In genomic region chr2:180240774-180241173, GRCh38 we compare ENCODE assay signal across 10 cellular contexts.
DNase-seq lines count a peak whose midpoint lies in the region; ATAC-seq and TF ChIP-seq lines count a peak whose summit lies in the region.
"Had no signal": no experiment of that assay in that cellular context is flagged by ENCODE, and none has a peak within 500 bp of the region (broad histone marks: within the 10 kb centered on the region; RNA-seq: fewer than 3 reads in every experiment).

No MANE protein-coding gene starts in this region.

- DNase-seq in AG04450 (ENCODE audit: low read depth, low spot score) (no peak), fibroblast of pulmonary artery (ENCODE audit: low read depth) (peak; percentile 53), cerebellar nuclear complex (lab: John Stamatoyannopoulos, UW) (no peak), CD1c-positive myeloid dendritic cell (ENCODE audit: extremely low spot score) (no peak), H7 (no peak)
- DNase-seq: activated CD8-positive, alpha-beta memory T cell treated with anti-CD3 and anti-CD28 coated beads, Interleukin-2, amount 10 ng/mL, durations not matched to agents 7 days and 5 days had no signal

- no peaks in the 10 kb centered on the region for H3K27me3 ChIP-seq in AG04450 (ENCODE audit: control insufficient read depth, insufficient read depth, low read length)
- H3K27me3 ChIP-seq in OCI-LY1 (ENCODE audit: insufficient read depth, low read length) = no peaks in the 10 kb centered on the region
- no peaks in the 10 kb centered on the region for H3K27me3 ChIP-seq in H7 (ENCODE audit: control insufficient read depth, insufficient read depth, low read length)
- H3K27me3 ChIP-seq: SJCRH30 had no signal

- no peak for ATAC-seq in GM19324 (IDR thresholded peaks at IDR 0.05; ENCODE audit: low FRiP score, unreplicated experiment)
- ATAC-seq: activated CD8-positive, alpha-beta memory T cell treated with anti-CD3 and anti-CD28 coated beads, Interleukin-2, amount 10 ng/mL, durations not matched to agents 7 days and 5 days had no signal

- no peak overlapping the region for H3K4me2 ChIP-seq in OCI-LY1 (ENCODE audit: low read length)

- CTCF ChIA-PET in AG04450 (lab: Charles Lee) = interaction anchor here (1.0 to 1.5 kb wide), 2 partner anchors 14 to 836 kb away, joined by 3 to 4 read pairs; no protein-coding TSS in a partner anchor

- no peak overlapping the region for H3K27ac ChIP-seq in AG04450 (ENCODE audit: low read depth, low read length)
- H3K27ac ChIP-seq in OCI-LY1 (ENCODE audit: low read depth, low read length, poor library complexity, severe bottlenecking) = no peak overlapping the region
- H3K27ac ChIP-seq: SJCRH30 had no signal

- no peak overlapping the region for H3K4me3 ChIP-seq in AG04450 (ENCODE audit: low read depth, low read length)
- no peak overlapping the region for H3K4me3 ChIP-seq in OCI-LY1 (ENCODE audit: low read depth, low read length, poor library complexity, severe bottlenecking)
- no peak overlapping the region for H3K4me3 ChIP-seq in fibroblast of pulmonary artery (replicated peaks; ENCODE audit: low read depth, low read length)
- H3K4me3 ChIP-seq in H7 (ENCODE audit: insufficient read depth, low read depth, low read length) = no peak overlapping the region
- H3K4me3 ChIP-seq: SJCRH30 had no signal

- H3K9me3 ChIP-seq in AG04450 (ENCODE audit: control insufficient read depth, insufficient read depth, low read length) (no peaks in the 10 kb centered on the region), OCI-LY1 (ENCODE audit: low read length) (no peaks in the 10 kb centered on the region)
- H3K9me3 ChIP-seq: SJCRH30 had no signal

- TF ChIP-seq CTCF in AG04450 (IDR thresholded peaks at IDR 0.05; ENCODE audit: low read depth, low read length) (peak; percentile 44), GM12873 (IDR thresholded peaks at IDR 0.05; ENCODE audit: insufficient read depth, low read depth, low read length, missing control alignments) (peak; percentile 28), OCI-LY1 (IDR thresholded peaks at IDR 0.05; ENCODE audit: low read length) (peak; percentile 38; the same call in 1 of the 2 replicates), fibroblast of pulmonary artery (IDR thresholded peaks at IDR 0.05; ENCODE audit: low read length, missing control alignments) (peak; percentile 43)

- H3K79me2 ChIP-seq in OCI-LY1 (ENCODE audit: insufficient read depth, low read length) = no peaks in the 10 kb centered on the region

- H3F3A ChIP-seq in OCI-LY1 (ENCODE audit: insufficient read depth, low read length) = no peaks in the 10 kb centered on the region

- H3K36me3 ChIP-seq in OCI-LY1 (ENCODE audit: insufficient read depth, low read length) (no peaks in the 10 kb centered on the region), H7 (replicated peaks; ENCODE audit: control insufficient read depth, insufficient read depth, low read length) (no peaks in the 10 kb centered on the region)
- H3K36me3 ChIP-seq: SJCRH30 had no signal

- H3K9me2 ChIP-seq in OCI-LY1 (ENCODE audit: low read depth, low read length) = no peaks in the 10 kb centered on the region

- no peak overlapping the region for H2AFZ ChIP-seq in OCI-LY1 (ENCODE audit: low read length)

- POLR2A ChIA-PET in AG04450 (lab: Yijun Ruan, JAX) = no interaction called here

- no peaks in the 10 kb centered on the region for H3K4me1 ChIP-seq in OCI-LY1 (ENCODE audit: insufficient read depth, low read length, severe bottlenecking)

- H4K20me1 ChIP-seq in OCI-LY1 (ENCODE audit: insufficient read depth, low read length) = no peaks in the 10 kb centered on the region

- H3K9ac ChIP-seq in OCI-LY1 (ENCODE audit: low read length) = no peak overlapping the region
